In genomic region chr12:23751641-23752040, GRCh38 we compare ENCODE assay signal across 31 cellular contexts.
"Had no signal": no experiment of that assay in that cellular context is flagged by ENCODE, and none has a peak within 500 bp of the region (broad histone marks: within the 10 kb centered on the region; RNA-seq: fewer than 3 reads in every experiment).

No MANE protein-coding gene starts in this region.

- H3K4me3 Mint-ChIP-seq: activated CD4-positive, alpha-beta T cell treated with anti-CD3 and anti-CD28 coated beads for 36 hours; activated CD4-positive, alpha-beta T cell treated with anti-CD3 and anti-CD28 coated beads, Interleukin-2, amount 10 ng/mL, durations not matched to agents 7 days and 5 days; activated naive CD4-positive, alpha-beta T cell treated with anti-CD3 and anti-CD28 coated beads, Interleukin-2, amount 10 ng/mL, durations not matched to agents 7 days and 5 days; activated naive CD8-positive, alpha-beta T cell; activated naive CD8-positive, alpha-beta T cell treated with anti-CD3 and anti-CD28 coated beads, Interleukin-2, amount 50 U/mL, for 24 hours; activated T-cell treated with anti-CD3 and anti-CD28 coated beads, Interleukin-2, amount 50 U/mL, for 4 hours; activated T-helper 1 cell treated with anti-CD3 and anti-CD28 coated beads, Interleukin-12 subunit alpha, Interleukin-12 subunit beta, Interleukin-2, Interleukin-4 antibody, amounts not matched to agents 30 ng/mL and 10 ng/mL and 1 ng/mL, durations not matched to agents 14 hours and 24 hours and 36 hours; brain had no signal

- H3K27me3 Mint-ChIP-seq: activated CD4-positive, alpha-beta T cell treated with anti-CD3 and anti-CD28 coated beads for 36 hours; activated CD4-positive, alpha-beta T cell treated with anti-CD3 and anti-CD28 coated beads, Interleukin-2, amount 10 ng/mL, durations not matched to agents 7 days and 5 days; activated naive CD4-positive, alpha-beta T cell treated with anti-CD3 and anti-CD28 coated beads, Interleukin-2, amount 10 ng/mL, durations not matched to agents 7 days and 5 days; activated naive CD8-positive, alpha-beta T cell; activated naive CD8-positive, alpha-beta T cell treated with anti-CD3 and anti-CD28 coated beads, Interleukin-2, amount 50 U/mL, for 24 hours; brain had no signal

- H3K4me3 ChIP-seq: Peyer's patch had no signal

- DNase-seq: activated CD4-positive, alpha-beta T cell treated with anti-CD3 and anti-CD28 coated beads for 36 hours; activated CD4-positive, alpha-beta T cell treated with anti-CD3 and anti-CD28 coated beads, Interleukin-2, amount 10 ng/mL, durations not matched to agents 7 days and 5 days; activated CD4-positive, alpha-beta T cell treated with anti-CD3 and anti-CD28 coated beads, Interleukin-2, amount 50 U/mL, for 48 hours; activated CD8-positive, alpha-beta memory T cell treated with anti-CD3 and anti-CD28 coated beads, Interleukin-2, amount 50 U/mL, for 4 hours; activated gamma-delta T cell treated with Interleukin-2 at 50 U/mL for 16 hours; activated naive CD4-positive, alpha-beta T cell treated with anti-CD3 and anti-CD28 coated beads, Interleukin-2, amount 10 ng/mL, durations not matched to agents 7 days and 5 days; activated naive CD8-positive, alpha-beta T cell treated with anti-CD3 and anti-CD28 coated beads, Interleukin-2, amount 50 U/mL, for 24 hours; activated T-cell treated with anti-CD3 and anti-CD28 coated beads for 4 hours; activated T-cell treated with anti-CD3 and anti-CD28 coated beads, Interleukin-2, amount 50 U/mL, for 4 hours; anterior cingulate cortex; caudate nucleus; Karpas-422; KBM-7; NCI-H1105; NCI-H1417 treated with DMSO at 0.1 percent for 48 hours; NCI-H1694; NCI-H1930; NCI-H2081 treated with DMSO at 0.1 percent for 48 hours; NCI-H226; NCI-H446 treated with DMSO at 0.1 percent for 48 hours; NCI-H524; Peyer's patch; RPMI8226; SIG-M5; SW 1271; T-helper 1 cell; T-helper 2 cell; T-helper 9 cell had no signal

- H3K27ac ChIP-seq: Peyer's patch had no signal

- H3K27ac Mint-ChIP-seq: activated CD4-positive, alpha-beta T cell treated with anti-CD3 and anti-CD28 coated beads for 36 hours; activated CD4-positive, alpha-beta T cell treated with anti-CD3 and anti-CD28 coated beads, Interleukin-2, amount 10 ng/mL, durations not matched to agents 7 days and 5 days; activated naive CD4-positive, alpha-beta T cell treated with anti-CD3 and anti-CD28 coated beads, Interleukin-2, amount 10 ng/mL, durations not matched to agents 7 days and 5 days; activated naive CD8-positive, alpha-beta T cell; activated naive CD8-positive, alpha-beta T cell treated with anti-CD3 and anti-CD28 coated beads, Interleukin-2, amount 50 U/mL, for 24 hours; activated T-helper 1 cell treated with anti-CD3 and anti-CD28 coated beads, Interleukin-12 subunit alpha, Interleukin-12 subunit beta, Interleukin-2, Interleukin-4 antibody, amounts not matched to agents 30 ng/mL and 10 ng/mL and 1 ng/mL, durations not matched to agents 14 hours and 24 hours and 36 hours had no signal

- H3K36me3 Mint-ChIP-seq: activated naive CD4-positive, alpha-beta T cell treated with anti-CD3 and anti-CD28 coated beads, Interleukin-2, amount 10 ng/mL, durations not matched to agents 7 days and 5 days; activated naive CD8-positive, alpha-beta T cell had no signal

- H3K27me3 ChIP-seq: Peyer's patch had no signal

- H3K9me3 Mint-ChIP-seq: activated CD4-positive, alpha-beta T cell treated with anti-CD3 and anti-CD28 coated beads, Interleukin-2, amount 10 ng/mL, durations not matched to agents 7 days and 5 days had no signal

- H3K4me1 ChIP-seq: Peyer's patch had no signal

- H3K36me3 ChIP-seq: Peyer's patch had no signal

- H3K9me3 ChIP-seq: Peyer's patch had no signal

- H3K4me1 Mint-ChIP-seq: activated CD4-positive, alpha-beta T cell treated with anti-CD3 and anti-CD28 coated beads for 36 hours; activated CD4-positive, alpha-beta T cell treated with anti-CD3 and anti-CD28 coated beads, Interleukin-2, amount 10 ng/mL, durations not matched to agents 7 days and 5 days; activated naive CD4-positive, alpha-beta T cell treated with anti-CD3 and anti-CD28 coated beads, Interleukin-2, amount 10 ng/mL, durations not matched to agents 7 days and 5 days; activated naive CD8-positive, alpha-beta T cell treated with anti-CD3 and anti-CD28 coated beads, Interleukin-2, amount 50 U/mL, for 24 hours had no signal
